Comparison of ENCODE assay signal across 27 cellular contexts in genomic region chr17:17448076-17448475, GRCh38.
"Had no signal": no experiment of that assay in that cellular context is flagged by ENCODE, and none has a peak within 500 bp of the region (broad histone marks: within the 10 kb centered on the region; RNA-seq: fewer than 3 reads in every experiment).

No MANE protein-coding gene starts in this region.

- H3K36me3 ChIP-seq: sigmoid colon, stomach, suprapubic skin had no signal

- H3K4me2 ChIP-seq: smooth muscle cell had no signal

- H3K9me3 ChIP-seq: mucosa of descending colon, sigmoid colon, stomach, suprapubic skin had no signal

- H3K4me1 ChIP-seq: foreskin keratinocyte, sigmoid colon had no signal

- H3K36me3 Mint-ChIP-seq: activated naive CD8-positive, alpha-beta T cell treated with anti-CD3 and anti-CD28 coated beads, Interleukin-2, amount 10 ng/mL, durations not matched to agents 7 days and 5 days had no signal

- H3K27ac Mint-ChIP-seq: activated naive CD4-positive, alpha-beta T cell treated with anti-CD3 and anti-CD28 coated beads for 36 hours; immature natural killer cell; stimulated activated memory B cell treated with anti-CD40 and anti-IgM and Interleukin-4, amounts not matched to agents 10 μg/mL and 1 μg/mL and 100 μg/mL, for 72 hours had no signal

- ATAC-seq: foreskin keratinocyte; left cardiac atrium; mucosa of descending colon; stimulated activated memory B cell treated with anti-CD40 and anti-IgM and Interleukin-4, amounts not matched to agents 10 μg/mL and 1 μg/mL and 100 μg/mL, for 72 hours had no signal

- H3K4me3 Mint-ChIP-seq: activated naive CD4-positive, alpha-beta T cell treated with anti-CD3 and anti-CD28 coated beads for 36 hours; activated naive CD8-positive, alpha-beta T cell treated with anti-CD3 and anti-CD28 coated beads, Interleukin-2, amount 10 ng/mL, durations not matched to agents 7 days and 5 days; immature natural killer cell; neural crest cell; stimulated activated memory B cell treated with anti-CD40 and anti-IgM and Interleukin-4, amounts not matched to agents 10 μg/mL and 1 μg/mL and 100 μg/mL, for 72 hours had no signal

- H3K27me3 ChIP-seq: sigmoid colon, stomach, suprapubic skin had no signal

- H3K27ac ChIP-seq: coronary artery, foreskin keratinocyte, sigmoid colon, suprapubic skin had no signal

- H3K4me3 ChIP-seq: coronary artery, mucosa of descending colon, sigmoid colon, smooth muscle cell, stomach, suprapubic skin had no signal

- H3K9me3 Mint-ChIP-seq: activated naive CD4-positive, alpha-beta T cell treated with anti-CD3 and anti-CD28 coated beads for 36 hours; activated naive CD8-positive, alpha-beta T cell treated with anti-CD3 and anti-CD28 coated beads, Interleukin-2, amount 10 ng/mL, durations not matched to agents 7 days and 5 days had no signal

- H3K4me1 Mint-ChIP-seq: activated naive CD8-positive, alpha-beta T cell treated with anti-CD3 and anti-CD28 coated beads, Interleukin-2, amount 10 ng/mL, durations not matched to agents 7 days and 5 days; immature natural killer cell had no signal

- DNase-seq: activated CD4-positive, alpha-beta T cell treated with anti-CD3 and anti-CD28 coated beads for 4 hours; activated CD4-positive, alpha-beta T cell treated with anti-CD3 and anti-CD28 coated beads, Interleukin-2, amount 50 U/mL, for 48 hours; activated CD4-positive, CD25-positive, alpha-beta regulatory T cell; activated CD8-positive, alpha-beta memory T cell treated with anti-CD3 and anti-CD28 coated beads, Interleukin-2, amount 50 U/mL, for 48 hours; activated naive CD4-positive, alpha-beta T cell treated with anti-CD3 and anti-CD28 coated beads for 36 hours; activated naive CD8-positive, alpha-beta T cell treated with anti-CD3 and anti-CD28 coated beads, Interleukin-2, amount 10 ng/mL, durations not matched to agents 7 days and 5 days; activated T-cell treated with anti-CD3 and anti-CD28 coated beads, Interleukin-2, amount 50 U/mL, for 48 hours; amniotic stem cell; cerebellar nuclear complex; erythroblast; foreskin keratinocyte; immature natural killer cell; left cardiac atrium; mesendoderm; mucosa of descending colon; occipital lobe; retina; sigmoid colon; stimulated activated CD4-positive, alpha-beta T cell treated with anti-CD3 and anti-CD28 coated beads, Interleukin-15, amount 100 ng/mL, for 24 hours; stomach; T1000; trophoblast cell had no signal
